ENCODE assay signal across 24 cellular contexts in the genomic region with DNA sequence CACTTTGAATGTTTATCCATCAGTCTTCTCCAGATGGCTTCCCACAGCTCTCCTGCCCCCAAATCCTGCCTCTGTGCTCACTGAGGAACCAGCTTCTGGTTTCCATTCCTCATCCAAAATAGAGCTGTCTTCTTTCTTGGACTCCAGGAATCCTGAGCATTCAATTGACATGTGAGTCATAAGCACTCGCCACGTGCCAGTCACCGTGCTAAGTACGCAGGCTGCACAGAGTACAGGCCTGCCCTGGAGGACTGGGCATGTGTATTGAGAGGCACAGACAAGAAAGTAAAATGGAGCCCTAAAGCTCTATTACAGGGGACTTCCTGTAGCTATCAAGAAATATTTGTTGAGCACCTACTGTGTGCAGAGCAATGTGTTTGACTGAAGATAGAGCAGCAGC. TPM values are rescaled to one million over a fixed set of nuclear protein-coding genes. Genes with fewer than 3 reads are reported as not detected.
DNase-seq lines count a peak whose midpoint lies in the region; ATAC-seq and TF ChIP-seq lines count a peak whose summit lies in the region.
"Had no signal": no experiment of that assay in that cellular context is flagged by ENCODE, and none has a peak within 500 bp of the region (broad histone marks: within the 10 kb centered on the region; RNA-seq: fewer than 3 reads in every experiment).

No MANE protein-coding gene starts in this region.

- no peaks in the 10 kb centered on the region for H3K79me2 ChIP-seq in trophoblast cell (ENCODE audit: control insufficient read depth, insufficient read depth, low read length, poor library complexity)

- no peaks in the 10 kb centered on the region for H3K4me1 Mint-ChIP-seq in MCF 10A (ENCODE audit: insufficient read depth, unreplicated experiment)
- no peaks in the 10 kb centered on the region for H3K4me1 Mint-ChIP-seq in activated T-helper 1 cell treated with anti-CD3 and anti-CD28 coated beads, Interleukin-12 subunit alpha, Interleukin-12 subunit beta, Interleukin-2, Interleukin-4 antibody, amounts not matched to agents 30 ng/mL and 10 ng/mL and 1 ng/mL, durations not matched to agents 14 hours and 24 hours and 36 hours (ENCODE audit: low read depth)
- H3K4me1 Mint-ChIP-seq: CD4-positive, alpha-beta memory T cell had no signal

- no peak overlapping the region for H3K18ac ChIP-seq in trophoblast cell (ENCODE audit: low read length)

- no peak overlapping the region for H2BK120ac ChIP-seq in trophoblast cell (ENCODE audit: insufficient read depth, low read length, poor library complexity)

- H3K27me3 ChIP-seq in breast epithelium (no peaks in the 10 kb centered on the region), foreskin keratinocyte (peaks cover 4% of the 10 kb centered on the region), trophoblast cell (ENCODE audit: insufficient read depth, low read length) (no peaks in the 10 kb centered on the region)
- H3K27me3 ChIP-seq: BLaER1 treated with 17β-estradiol and CSF1 and Interleukin-3, amounts not matched to agents 10 nM and 100 nM had no signal

- no peak overlapping the region for H3K14ac ChIP-seq in trophoblast cell (ENCODE audit: low read length)

- POLR2A ChIA-PET in MCF 10A (lab: Yijun Ruan, JAX) = no interaction called here
- POLR2A ChIA-PET in RWPE1 (lab: Yijun Ruan, JAX; ENCODE audit: low non-redundant PET) = no interaction called here

- no peak overlapping the region for H4K91ac ChIP-seq in trophoblast cell (ENCODE audit: low read depth, low read length)

- TF ChIP-seq POLR2A in breast epithelium (IDR thresholded peaks at IDR 0.05) = no peak
- no peak for TF ChIP-seq POLR2A in erythroblast (IDR thresholded peaks at IDR 0.05; ENCODE audit: low read length)

- H2BK5ac ChIP-seq in trophoblast cell (ENCODE audit: low read depth, low read length, poor library complexity) = no peak overlapping the region

- no CpG with 5 or more reads among the region's 4 CpGs for WGBS in trophoblast cell (ENCODE audit: extremely low coverage, insufficient coverage, insufficient read length)

- H2AFZ ChIP-seq in trophoblast cell (ENCODE audit: insufficient read depth, low read length, poor library complexity) = no peak overlapping the region

- H3K4me2 ChIP-seq in trophoblast cell (ENCODE audit: low read length) = no peak overlapping the region
- H3K4me2 ChIP-seq: BLaER1 treated with 17β-estradiol and CSF1 and Interleukin-3, amounts not matched to agents 10 nM and 100 nM had no signal

- peak; percentile 79 for ATAC-seq in foreskin keratinocyte
- no peak for ATAC-seq in GM21515 (IDR thresholded peaks at IDR 0.05; ENCODE audit: unreplicated experiment)
- ATAC-seq: HCT116, Panc1, Right ventricle myocardium inferior had no signal

- no peak overlapping the region for H3K27ac Mint-ChIP-seq in MCF 10A (ENCODE audit: low read depth, unreplicated experiment)
- H3K27ac Mint-ChIP-seq in activated T-helper 1 cell treated with anti-CD3 and anti-CD28 coated beads, Interleukin-12 subunit alpha, Interleukin-12 subunit beta, Interleukin-2, Interleukin-4 antibody, amounts not matched to agents 30 ng/mL and 10 ng/mL and 1 ng/mL, durations not matched to agents 14 hours and 24 hours and 36 hours = no peak overlapping the region
- H3K27ac Mint-ChIP-seq: CD4-positive, alpha-beta memory T cell had no signal

- no peak overlapping the region for H3K9ac ChIP-seq in trophoblast cell (ENCODE audit: low read length)
- H3K9ac ChIP-seq: BLaER1 treated with 17β-estradiol and CSF1 and Interleukin-3, amounts not matched to agents 10 nM and 100 nM had no signal

- no peak overlapping the region for H3K4me3 Mint-ChIP-seq in MCF 10A (ENCODE audit: unreplicated experiment)
- H3K4me3 Mint-ChIP-seq in activated T-helper 1 cell treated with anti-CD3 and anti-CD28 coated beads, Interleukin-12 subunit alpha, Interleukin-12 subunit beta, Interleukin-2, Interleukin-4 antibody, amounts not matched to agents 30 ng/mL and 10 ng/mL and 1 ng/mL, durations not matched to agents 14 hours and 24 hours and 36 hours = no peak overlapping the region
- H3K4me3 Mint-ChIP-seq: CD4-positive, alpha-beta memory T cell had no signal

- H3K9me3 ChIP-seq in breast epithelium (no peaks in the 10 kb centered on the region), trophoblast cell (ENCODE audit: insufficient read depth, low read depth, low read length) (no peaks in the 10 kb centered on the region)

- intact Hi-C loops in MCF 10A (cut with micrococcal nuclease) (no loop called here), breast epithelium (cut with DNase I; ENCODE audit: low total_unique reads) (no loop called here)
- intact Hi-C loops in activated T-helper 1 cell treated with anti-CD3 and anti-CD28 coated beads, Interleukin-12 subunit alpha, Interleukin-12 subunit beta, Interleukin-2, Interleukin-4 antibody, amounts not matched to agents 30 ng/mL and 10 ng/mL and 1 ng/mL, durations not matched to agents 14 hours and 24 hours and 36 hours (cut with micrococcal nuclease) = no loop called here

- H2BK12ac ChIP-seq in trophoblast cell (ENCODE audit: low read length) = no peak overlapping the region

- H3K79me1 ChIP-seq in trophoblast cell (ENCODE audit: low read length) = peaks cover 2% of the 10 kb centered on the region

- DNase-seq in MCF 10A (ENCODE audit: unreplicated experiment) (peak; percentile 35), breast epithelium (ENCODE audit: low spot score in 2 of 2) (no peak), RWPE1 (ENCODE audit: low spot score) (peak; percentile 29), foreskin keratinocyte (peak; percentile 23 to 55), trophoblast cell (peak; percentile 44 to 57), erythroblast (lab: John Stamatoyannopoulos, UW) (no peak)
- DNase-seq in activated T-helper 1 cell treated with anti-CD3 and anti-CD28 coated beads, Interleukin-12 subunit alpha, Interleukin-12 subunit beta, Interleukin-2, Interleukin-4 antibody, amounts not matched to agents 30 ng/mL and 10 ng/mL and 1 ng/mL, durations not matched to agents 14 hours and 24 hours and 36 hours (ENCODE audit: low spot score) = no peak
- DNase-seq: 8988T; Calu3; CD4-positive, alpha-beta memory T cell; DMS153; NCI-H1092; NCI-H1436; NCI-H187 treated with DMSO at 0.1 percent for 48 hours; NCI-H2107; NCI-H748 treated with DMSO at 0.1 percent for 48 hours; NK-92 treated with Interleukin-12 subunit alpha and Interleukin-12 subunit beta, amount 100 ng/mL, for 24 hours had no signal

- no peak overlapping the region for H3K4me3 ChIP-seq in breast epithelium
- no peak overlapping the region for H3K4me3 ChIP-seq in trophoblast cell (ENCODE audit: low read depth, low read length)
- H3K4me3 ChIP-seq: BLaER1 treated with 17β-estradiol and CSF1 and Interleukin-3, amounts not matched to agents 10 nM and 100 nM had no signal

- H3K4me1 ChIP-seq in breast epithelium (no peaks in the 10 kb centered on the region), foreskin keratinocyte (no peaks in the 10 kb centered on the region), trophoblast cell (ENCODE audit: control insufficient read depth in 1 of 2, insufficient read depth in 2 of 2, low read length in 2 of 2) (peaks cover 16 to 21% of the 10 kb centered on the region in 2 experiments)

- H4K12ac ChIP-seq in trophoblast cell (ENCODE audit: low read depth, low read length) = no peak overlapping the region

- TF ChIP-seq CTCF in MCF 10A (IDR thresholded peaks at IDR 0.05; ENCODE audit: unreplicated experiment) (no peak), breast epithelium (IDR thresholded peaks at IDR 0.05) (no peak), RWPE1 (conservative IDR thresholded peaks at IDR 0.05; ENCODE audit: low read depth) (no peak), foreskin keratinocyte (conservative IDR thresholded peaks at IDR 0.05) (no peak)

- CTCF ChIA-PET in MCF 10A (lab: Yijun Ruan, JAX) = no interaction called here
- CTCF ChIA-PET in RWPE1 (lab: Yijun Ruan, JAX) = interaction anchor here (0.6 kb wide), 2 partner anchors 18 to 646 kb away, joined by 3 read pairs; no protein-coding TSS in a partner anchor

- H3K36me3 ChIP-seq in breast epithelium = no peaks in the 10 kb centered on the region
- H3K36me3 ChIP-seq in trophoblast cell (ENCODE audit: control insufficient read depth in 1 of 2, insufficient read depth in 2 of 2, low read length in 2 of 2) = no peaks in the 10 kb centered on the region
- H3K36me3 ChIP-seq: BLaER1 treated with 17β-estradiol and CSF1 and Interleukin-3, amounts not matched to agents 10 nM and 100 nM had no signal

- H3K27me3 Mint-ChIP-seq in MCF 10A (ENCODE audit: insufficient read depth, unreplicated experiment) = no peaks in the 10 kb centered on the region
- peaks cover 8% of the 10 kb centered on the region for H3K27me3 Mint-ChIP-seq in activated T-helper 1 cell treated with anti-CD3 and anti-CD28 coated beads, Interleukin-12 subunit alpha, Interleukin-12 subunit beta, Interleukin-2, Interleukin-4 antibody, amounts not matched to agents 30 ng/mL and 10 ng/mL and 1 ng/mL, durations not matched to agents 14 hours and 24 hours and 36 hours (ENCODE audit: insufficient read depth)

- H3K9me3 Mint-ChIP-seq in MCF 10A (ENCODE audit: unreplicated experiment) = peaks cover 16% of the 10 kb centered on the region
- peaks cover 5% of the 10 kb centered on the region for H3K9me3 Mint-ChIP-seq in activated T-helper 1 cell treated with anti-CD3 and anti-CD28 coated beads, Interleukin-12 subunit alpha, Interleukin-12 subunit beta, Interleukin-2, Interleukin-4 antibody, amounts not matched to agents 30 ng/mL and 10 ng/mL and 1 ng/mL, durations not matched to agents 14 hours and 24 hours and 36 hours

- no peaks in the 10 kb centered on the region for H3K36me3 Mint-ChIP-seq in MCF 10A (ENCODE audit: insufficient read depth, unreplicated experiment)
- no peaks in the 10 kb centered on the region for H3K36me3 Mint-ChIP-seq in activated T-helper 1 cell treated with anti-CD3 and anti-CD28 coated beads, Interleukin-12 subunit alpha, Interleukin-12 subunit beta, Interleukin-2, Interleukin-4 antibody, amounts not matched to agents 30 ng/mL and 10 ng/mL and 1 ng/mL, durations not matched to agents 14 hours and 24 hours and 36 hours (ENCODE audit: low read depth)
- H3K36me3 Mint-ChIP-seq: CD4-positive, alpha-beta memory T cell had no signal

- H2AK5ac ChIP-seq in trophoblast cell (ENCODE audit: low read length) = no peak overlapping the region

- H3K27ac ChIP-seq in breast epithelium = no peak overlapping the region
- no peak overlapping the region for H3K27ac ChIP-seq in RWPE1
- H3K27ac ChIP-seq in foreskin keratinocyte = no peak overlapping the region
- H3K27ac ChIP-seq in trophoblast cell (ENCODE audit: low read depth, low read length) = peak overlapping the region; percentile 19
- H3K27ac ChIP-seq: BLaER1 treated with 17β-estradiol and CSF1 and Interleukin-3, amounts not matched to agents 10 nM and 100 nM had no signal

- H3K4ac ChIP-seq in trophoblast cell (ENCODE audit: low read depth, low read length) = no peak overlapping the region

- no peak overlapping the region for H4K8ac ChIP-seq in trophoblast cell (ENCODE audit: low read depth, low read length)

- no peak overlapping the region for H3K23ac ChIP-seq in trophoblast cell (ENCODE audit: low read length)

- no TSS peak for BruUV-seq in MCF 10A (replicated peaks; lab: Mats Ljungman, UMichigan)

RNA-seq across cellular contexts. Expression of a gene that starts 39.7 kb away (rescaled TPM):
- total RNA-seq in MCF 10A (2022) (not detected in 2 replicates), breast epithelium (not detected), foreskin keratinocyte (not detected in 2 replicates)
- polyA plus RNA-seq in foreskin keratinocyte = not detected in 2 replicates
- 0.01 and 0.03 TPM in 2 replicates for polyA plus RNA-seq in trophoblast cell (2013)
- total RNA-seq in activated T-helper 1 cell treated with anti-CD3 and anti-CD28 coated beads, Interleukin-12 subunit alpha, Interleukin-12 subunit beta, Interleukin-2, Interleukin-4 antibody, amounts not matched to agents 30 ng/mL and 10 ng/mL and 1 ng/mL, durations not matched to agents 14 hours and 24 hours and 36 hours = 0.29 TPM in 2 replicates
- total RNA-seq: Calu3; CD4-positive, alpha-beta memory T cell; LHCN-M2; NCI-H460; Right ventricle myocardium inferior had no signal

Comparison
In these comparisons a context has a peak if more than half of its experiments do, and no peak if none do; other contexts are left out.
1. DNase-seq: peak in MCF 10A (single experiment), RWPE1 (single experiment), foreskin keratinocyte (2 of 2) and trophoblast cell (2 of 2); none in breast epithelium (0 of 2), activated T-helper 1 cell treated with anti-CD3 and anti-CD28 coated beads, Interleukin-12 subunit alpha, Interleukin-12 subunit beta, Interleukin-2, Interleukin-4 antibody, amounts not matched to agents 30 ng/mL and 10 ng/mL and 1 ng/mL, durations not matched to agents 14 hours and 24 hours and 36 hours (single experiment) and erythroblast (0 of 2).